ENCODE assay signal across 8 cellular contexts in the genomic region with DNA sequence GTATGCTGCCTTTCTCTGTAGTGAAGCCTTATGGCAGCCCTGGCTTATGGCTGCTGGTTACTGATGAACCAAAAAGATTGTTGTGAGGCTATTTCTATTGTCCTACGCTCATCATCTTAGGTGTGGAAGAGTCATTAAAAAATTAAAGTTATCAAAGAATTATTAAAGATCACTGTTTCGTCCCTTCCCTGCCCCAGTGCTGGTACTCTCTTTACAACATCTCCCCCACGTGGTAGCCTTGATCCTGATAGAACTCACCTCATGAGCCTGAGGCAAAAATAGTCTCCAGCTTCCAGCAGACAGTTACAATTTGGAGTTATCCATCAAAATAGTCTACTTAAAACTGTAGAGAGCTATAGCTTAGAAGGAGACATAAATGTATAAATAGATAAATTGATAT.
DNase-seq lines count a peak whose midpoint lies in the region; ATAC-seq, FAIRE-seq and TF ChIP-seq lines count a peak whose summit lies in the region.

No MANE protein-coding gene starts in this region.

- peak; percentile 97 for TF ChIP-seq RAD21 in GM12878 (IDR thresholded peaks at IDR 0.05; ENCODE audit: insufficient read depth, low read depth, low read length)

- H3K79me2 ChIP-seq in GM12878 (ENCODE audit: control insufficient read depth, insufficient read depth, low read length): no peaks in the 10 kb centered on the region

- no peak for TF ChIP-seq POLR2A in GM12878 (IDR thresholded peaks at IDR 0.05; ENCODE audit: low read depth, low read length)

- TF ChIP-seq CTCF in GM12878 (IDR thresholded peaks at IDR 0.05 in 2 of 3, conservative IDR thresholded peaks at IDR 0.05 in 1 of 3; ENCODE audit: control insufficient read depth in 2 of 3, extremely low read depth in 1 of 3, insufficient read depth in 1 of 3, low read depth in 3 of 3, low read length in 3 of 3) (peak; percentile 67 to 86 (median 74)), tibial artery (IDR thresholded peaks at IDR 0.05) (no peak)

- TF ChIP-seq EP300 in GM12878 (IDR thresholded peaks at IDR 0.05; ENCODE audit: borderline replicate concordance in 1 of 2, control insufficient read depth in 1 of 2, low read depth in 2 of 2, low read length in 2 of 2): no peak

- in situ Hi-C loops in GM12878 (cut with MboI): loop anchor here (5.0 to 10.0 kb wide), 2 partner anchors 131 to 514 kb away; no protein-coding TSS in a partner anchor

- H3K4me2 ChIP-seq in GM12878 (ENCODE audit: control insufficient read depth, insufficient read depth): peak overlapping the region; percentile 15; the same call in 1 of the 2 replicates

- H3K27ac ChIP-seq in GM12878 (ENCODE audit: control insufficient read depth, insufficient read depth) (peak overlapping the region; percentile 90), caudate nucleus (ENCODE audit: low read depth, low read length) (no peak overlapping the region), tibial artery (no peak overlapping the region)
- H3K27ac ChIP-seq in CD8-positive, alpha-beta memory T cell (ENCODE audit: low read depth, low read length): no peak overlapping the region

- SMC1A ChIA-PET in GM12878 (lab: Charles Lee; ENCODE audit: uncharacterized antibody, unreplicated experiment): interaction anchor here (0.8 to 12.4 kb wide), 48 partner anchors 7 to 569 kb away, joined by 3 to 507 read pairs (median 6); no protein-coding TSS in a partner anchor

- FAIRE-seq in GM12878 (lab: Jason Lieb, UNC): no peak

- POLR2A ChIA-PET in GM12878 (lab: Charles Lee): interaction anchor here (0.8 to 10.3 kb wide), 7 partner anchors 15 to 543 kb away, joined by 3 to 209 read pairs (median 5); no protein-coding TSS in a partner anchor
- POLR2A ChIA-PET in CD8-positive, alpha-beta memory T cell (lab: Charles Lee): no interaction called here

- no peaks in the 10 kb centered on the region for H4K20me1 ChIP-seq in GM12878 (ENCODE audit: control insufficient read depth, insufficient read depth)

- BruUV-seq in GM12878 (replicated peaks; lab: Mats Ljungman, UMichigan): no TSS peak

- H3K27me3 ChIP-seq in GM12878 (replicated peaks in 1 of 2; ENCODE audit: control insufficient read depth in 2 of 2, insufficient read depth in 2 of 2, low read length in 1 of 2) (no peaks in the 10 kb centered on the region), tibial artery (no peaks in the 10 kb centered on the region)
- no peaks in the 10 kb centered on the region for H3K27me3 ChIP-seq in CD8-positive, alpha-beta memory T cell (ENCODE audit: insufficient read depth, low read length, poor library complexity, severe bottlenecking)

- ATAC-seq in GM18873 (IDR thresholded peaks at IDR 0.05; ENCODE audit: low FRiP score, unreplicated experiment): peak; percentile 48
- ATAC-seq in HG03103 (IDR thresholded peaks at IDR 0.05; ENCODE audit: low read depth, unreplicated experiment): peak; percentile 43
- peak; percentile 73 for ATAC-seq in GM12878

- no peaks in the 10 kb centered on the region for H3K36me3 Mint-ChIP-seq in CD8-positive, alpha-beta memory T cell

- peaks cover 0 to 11% of the 10 kb centered on the region in 2 donors for H3K27me3 Mint-ChIP-seq in CD8-positive, alpha-beta memory T cell

- 0 out of 3 replicates have a peak, but pooled peaks cover 2% of the 10 kb centered on the region for H3K9me3 ChIP-seq in GM12878 (replicated peaks; ENCODE audit: control insufficient read depth, insufficient read depth, low read length)
- no peaks in the 10 kb centered on the region for H3K9me3 ChIP-seq in CD8-positive, alpha-beta memory T cell (ENCODE audit: low read length)
- no peaks in the 10 kb centered on the region for H3K9me3 ChIP-seq in tibial artery

- peak overlapping the region; percentile 37; the same call in 1 of the 2 replicates for H2AFZ ChIP-seq in GM12878 (ENCODE audit: control insufficient read depth, low read depth, low read length)

- WGBS in GM12878 (ENCODE audit: insufficient coverage, insufficient replicate concordance, low lambda C conversion rate, missing lambda C conversion rate): 0% methylated on average over 3 of the region's 3 CpGs

- H3K9me3 Mint-ChIP-seq in CD8-positive, alpha-beta memory T cell: no peaks in the 10 kb centered on the region

- H3K36me3 ChIP-seq in GM12878 (ENCODE audit: control insufficient read depth in 2 of 2, insufficient read depth in 2 of 2, low read length in 1 of 2) (no peaks in the 10 kb centered on the region), tibial artery (no peaks in the 10 kb centered on the region)
- H3K36me3 ChIP-seq in CD8-positive, alpha-beta memory T cell (ENCODE audit: insufficient read depth, low read length): no peaks in the 10 kb centered on the region

- CTCF ChIA-PET in GM12878 (lab: Yijun Ruan, JAX): interaction anchor here (0.6 to 11.5 kb wide), 55 partner anchors 11 to 570 kb away, joined by 3 to 323 read pairs (median 6); a partner anchor contains a TSS
- CTCF ChIA-PET in CD8-positive, alpha-beta memory T cell (lab: Charles Lee): interaction anchor here (1.8 kb wide), 1 partner anchor 80 kb away, joined by 4 read pairs; no protein-coding TSS in a partner anchor

- H3K4me1 Mint-ChIP-seq in CD8-positive, alpha-beta memory T cell: no peaks in the 10 kb centered on the region

- H3K9ac ChIP-seq in GM12878 (ENCODE audit: control insufficient read depth, insufficient read depth, low read length): peak overlapping the region; percentile 45

- H3K27ac Mint-ChIP-seq in CD8-positive, alpha-beta memory T cell: peak overlapping the region in 1 of 8 donors; percentile 20

- H3K4me3 Mint-ChIP-seq in CD8-positive, alpha-beta memory T cell: no peak overlapping the region

- DNase-seq in AG08395 (ENCODE audit: low spot score): peak; percentile 6
- no peak for DNase-seq in GM12878 (ENCODE audit: low read depth, low spot score)
- DNase-seq in amygdala (lab: John Stamatoyannopoulos, UW): no peak
- DNase-seq in caudate nucleus (lab: John Stamatoyannopoulos, UW): no peak
- no peak for DNase-seq in CD8-positive, alpha-beta memory T cell
- no peak for DNase-seq in tibial artery

- intact Hi-C loops in GM12878 (cut with micrococcal nuclease; ENCODE audit: unreplicated experiment) (loop anchor here (1.0 to 5.0 kb wide), 7 partner anchors 49 to 518 kb away; a partner anchor contains a TSS), tibial artery (cut with DNase I; ENCODE audit: low total_unique reads) (no loop called here)

- RAD21 ChIA-PET in GM12878 (lab: Charles Lee; ENCODE audit: unreplicated experiment): interaction anchor here (0.6 to 15.3 kb wide), 47 partner anchors 9 to 570 kb away, joined by 3 to 503 read pairs (median 5); no protein-coding TSS in a partner anchor

- H3K4me3 ChIP-seq in GM12878: no peak overlapping the region
- H3K4me3 ChIP-seq in CD8-positive, alpha-beta memory T cell (ENCODE audit: low read length): no peak overlapping the region
- no peak overlapping the region for H3K4me3 ChIP-seq in tibial artery

- H3K4me1 ChIP-seq in GM12878 (ENCODE audit: control insufficient read depth, insufficient read depth, low read length) (peaks cover 46% of the 10 kb centered on the region), tibial artery (no peaks in the 10 kb centered on the region)
- H3K4me1 ChIP-seq in CD8-positive, alpha-beta memory T cell (ENCODE audit: insufficient read depth, low read length): no peaks in the 10 kb centered on the region

TF ChIP-seq in GM12878, 131 proteins besides CTCF, POLR2A, EP300 and RAD21 (continues in another document):
- TF ChIP-seq IRF4 (IDR thresholded peaks at IDR 0.05; ENCODE audit: low read depth, low read length) (no peak), FOXM1 (IDR thresholded peaks at IDR 0.05; ENCODE audit: low read depth, low read length) (0 out of 2 replicates have a peak, but pooled peaks have one; percentile 14), SMARCA5 (IDR thresholded peaks at IDR 0.05) (0 out of 2 replicates have a peak, but pooled peaks have one; percentile 14), WRNIP1 (IDR thresholded peaks at IDR 0.05; ENCODE audit: borderline replicate concordance, low read depth, low read length) (0 out of 2 replicates have a peak, but pooled peaks have one; percentile 35), DPF2 (IDR thresholded peaks at IDR 0.05) (no peak), SMC3 (IDR thresholded peaks at IDR 0.05; ENCODE audit: borderline replicate concordance, low read length) (peak; percentile 90), YY1 (IDR thresholded peaks at IDR 0.05; ENCODE audit: low read depth, low read length) (peak; percentile 52; the same call in 1 of the 2 replicates), NFIC (IDR thresholded peaks at IDR 0.05; ENCODE audit: low read depth, low read length) (peak; percentile 15), MTA3 (IDR thresholded peaks at IDR 0.05; ENCODE audit: borderline replicate concordance, low read length) (no peak), MEF2A (IDR thresholded peaks at IDR 0.05; ENCODE audit: insufficient read depth, low read depth, low read length) (0 out of 2 replicates have a peak, but pooled peaks have one; percentile 39)
- TF ChIP-seq, protein P1, sequence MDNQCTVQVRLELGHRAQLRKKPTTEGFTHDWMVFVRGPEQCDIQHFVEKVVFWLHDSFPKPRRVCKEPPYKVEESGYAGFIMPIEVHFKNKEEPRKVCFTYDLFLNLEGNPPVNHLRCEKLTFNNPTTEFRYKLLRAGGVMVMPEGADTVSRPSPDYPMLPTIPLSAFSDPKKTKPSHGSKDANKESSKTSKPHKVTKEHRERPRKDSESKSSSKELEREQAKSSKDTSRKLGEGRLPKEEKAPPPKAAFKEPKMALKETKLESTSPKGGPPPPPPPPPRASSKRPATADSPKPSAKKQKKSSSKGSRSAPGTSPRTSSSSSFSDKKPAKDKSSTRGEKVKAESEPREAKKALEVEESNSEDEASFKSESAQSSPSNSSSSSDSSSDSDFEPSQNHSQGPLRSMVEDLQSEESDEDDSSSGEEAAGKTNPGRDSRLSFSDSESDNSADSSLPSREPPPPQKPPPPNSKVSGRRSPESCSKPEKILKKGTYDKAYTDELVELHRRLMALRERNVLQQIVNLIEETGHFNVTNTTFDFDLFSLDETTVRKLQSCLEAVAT (IDR thresholded peaks at IDR 0.05): no peak; the same call in 1 of the 2 replicates
- TF ChIP-seq, protein P2, sequence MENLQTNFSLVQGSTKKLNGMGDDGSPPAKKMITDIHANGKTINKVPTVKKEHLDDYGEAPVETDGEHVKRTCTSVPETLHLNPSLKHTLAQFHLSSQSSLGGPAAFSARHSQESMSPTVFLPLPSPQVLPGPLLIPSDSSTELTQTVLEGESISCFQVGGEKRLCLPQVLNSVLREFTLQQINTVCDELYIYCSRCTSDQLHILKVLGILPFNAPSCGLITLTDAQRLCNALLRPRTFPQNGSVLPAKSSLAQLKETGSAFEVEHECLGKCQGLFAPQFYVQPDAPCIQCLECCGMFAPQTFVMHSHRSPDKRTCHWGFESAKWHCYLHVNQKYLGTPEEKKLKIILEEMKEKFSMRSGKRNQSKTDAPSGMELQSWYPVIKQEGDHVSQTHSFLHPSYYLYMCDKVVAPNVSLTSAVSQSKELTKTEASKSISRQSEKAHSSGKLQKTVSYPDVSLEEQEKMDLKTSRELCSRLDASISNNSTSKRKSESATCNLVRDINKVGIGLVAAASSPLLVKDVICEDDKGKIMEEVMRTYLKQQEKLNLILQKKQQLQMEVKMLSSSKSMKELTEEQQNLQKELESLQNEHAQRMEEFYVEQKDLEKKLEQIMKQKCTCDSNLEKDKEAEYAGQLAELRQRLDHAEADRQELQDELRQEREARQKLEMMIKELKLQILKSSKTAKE (IDR thresholded peaks at IDR 0.05; ENCODE audit: low read depth, poor library complexity, severe bottlenecking): peak; percentile 64

Comparison
In these comparisons a context has a peak if more than half of its experiments do, and no peak if none do; other contexts are left out.
1. CTCF ChIP-seq: peak in GM12878 (3 of 3); none in tibial artery (0 of 2).
2. Peak in every context shown above with its lines, with median percentiles within 50 percentile points of each other: ATAC-seq.